In the genomic region with DNA sequence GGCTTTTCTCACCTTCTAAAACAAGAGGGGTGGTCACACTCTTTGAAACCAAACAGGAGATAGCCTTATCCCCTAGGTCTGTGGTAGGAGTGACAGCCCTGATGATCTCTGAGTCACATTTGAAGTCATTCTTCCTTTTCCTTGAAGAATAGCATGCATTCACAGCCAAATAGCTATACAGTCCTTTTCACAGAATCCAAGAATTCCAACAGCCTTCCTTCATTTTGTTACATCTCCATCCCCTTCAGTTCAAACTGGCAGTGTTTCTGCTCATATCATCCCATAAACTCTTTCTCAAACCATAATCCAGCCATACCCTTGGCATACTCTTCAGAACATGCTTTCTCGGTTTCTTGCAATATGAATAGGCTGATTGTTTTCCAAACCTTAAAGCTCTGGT, we compare ENCODE assay signal across 17 cellular contexts. TPM values are rescaled to one million over a fixed set of nuclear protein-coding genes. Genes with fewer than 3 reads are reported as not detected.
DNase-seq lines count a peak whose midpoint lies in the region; FAIRE-seq and TF ChIP-seq lines count a peak whose summit lies in the region.
"Had no signal": no experiment of that assay in that cellular context is flagged by ENCODE, and none has a peak within 500 bp of the region (broad histone marks: within the 10 kb centered on the region; RNA-seq: fewer than 3 reads in every experiment).

No MANE protein-coding gene starts in this region.

- no peaks in the 10 kb centered on the region for H3K9me1 ChIP-seq in keratinocyte (ENCODE audit: control insufficient read depth, extremely low read depth, insufficient read depth, low read length)

- no peak overlapping the region for H3K9ac ChIP-seq in keratinocyte (ENCODE audit: control insufficient read depth, extremely low read depth, insufficient read depth, low read length)
- H3K9ac ChIP-seq: BLaER1 treated with 17β-estradiol and CSF1 and Interleukin-3, amounts not matched to agents 10 nM and 100 nM had no signal

- H3K9me3 ChIP-seq in keratinocyte (ENCODE audit: control insufficient read depth, low read depth, low read length) = no peaks in the 10 kb centered on the region
- H3K9me3 ChIP-seq: HAP-1 had no signal

- in situ Hi-C loops in SK-MEL-5 (cut with HindIII; ENCODE audit: low pct_unique_long_range_greater_than_20kb, low sequenced_read_pairs) = no loop called here

- H3K27me3 Mint-ChIP-seq in nephron progenitor cell (ENCODE audit: low read depth, poor library complexity) = no peaks in the 10 kb centered on the region

- H3K4me3 ChIP-seq in keratinocyte (ENCODE audit: control insufficient read depth in 2 of 3, extremely low read depth in 1 of 3, insufficient read depth in 2 of 3, low read depth in 1 of 3, low read length in 3 of 3) = no peak overlapping the region
- H3K4me3 ChIP-seq: BLaER1 treated with 17β-estradiol and CSF1 and Interleukin-3, amounts not matched to agents 10 nM and 100 nM; HAP-1 had no signal

- no peaks in the 10 kb centered on the region for H3K27me3 ChIP-seq in keratinocyte (ENCODE audit: control insufficient read depth, extremely low read depth, insufficient read depth, low read length)
- H3K27me3 ChIP-seq: BLaER1 treated with 17β-estradiol and CSF1 and Interleukin-3, amounts not matched to agents 10 nM and 100 nM had no signal

- H3K79me2 ChIP-seq in keratinocyte (ENCODE audit: control insufficient read depth, insufficient read depth, low read length) = no peaks in the 10 kb centered on the region

- H2AFZ ChIP-seq in keratinocyte (ENCODE audit: control insufficient read depth, low read length) = no peak overlapping the region

- dilution Hi-C loops in keratinocyte (cut with MboI; ENCODE audit: extremely low pct_ligation_motif_present, low sequenced_read_pairs) = no loop called here

- TF ChIP-seq CTCF in keratinocyte (optimal IDR thresholded peaks at IDR 0.05 in 1 of 3, IDR thresholded peaks at IDR 0.05 in 1 of 3, conservative IDR thresholded peaks at IDR 0.05 in 1 of 3; ENCODE audit: extremely low read depth in 1 of 3, insufficient read depth in 2 of 3, low read length in 3 of 3) = no peak
- TF ChIP-seq CTCF in nephron progenitor cell (IDR thresholded peaks at IDR 0.05) = no peak

- no peak overlapping the region for H3K27ac ChIP-seq in keratinocyte (ENCODE audit: control insufficient read depth, insufficient read depth, low read length)
- H3K27ac ChIP-seq: BLaER1 treated with 17β-estradiol and CSF1 and Interleukin-3, amounts not matched to agents 10 nM and 100 nM had no signal

- H3K36me3 ChIP-seq in keratinocyte (ENCODE audit: control insufficient read depth in 2 of 2, extremely low read depth in 1 of 2, insufficient read depth in 2 of 2, low read length in 2 of 2) = no peaks in the 10 kb centered on the region
- H3K36me3 ChIP-seq: BLaER1 treated with 17β-estradiol and CSF1 and Interleukin-3, amounts not matched to agents 10 nM and 100 nM; HAP-1 had no signal

- no peak overlapping the region for H3K27ac Mint-ChIP-seq in nephron progenitor cell
- H3K27ac Mint-ChIP-seq: CD4-positive, CD25-positive, alpha-beta regulatory T cell had no signal

- peaks cover 12% of the 10 kb centered on the region for H3K36me3 Mint-ChIP-seq in nephron progenitor cell (ENCODE audit: low read depth)
- H3K36me3 Mint-ChIP-seq: CD4-positive, CD25-positive, alpha-beta regulatory T cell had no signal

- no peak overlapping the region for H3K4me2 ChIP-seq in keratinocyte (ENCODE audit: control insufficient read depth, extremely low read depth, insufficient read depth, low read depth, low read length)
- H3K4me2 ChIP-seq: BLaER1 treated with 17β-estradiol and CSF1 and Interleukin-3, amounts not matched to agents 10 nM and 100 nM had no signal

- H3K4me3 Mint-ChIP-seq in nephron progenitor cell = no peak overlapping the region
- H3K4me3 Mint-ChIP-seq: CD4-positive, CD25-positive, alpha-beta regulatory T cell had no signal

- H3K4me1 ChIP-seq in keratinocyte (ENCODE audit: control insufficient read depth, extremely low read depth, insufficient read depth, low read length) = peaks cover 5% of the 10 kb centered on the region

- H3K4me1 Mint-ChIP-seq in nephron progenitor cell = peaks cover 24% of the 10 kb centered on the region
- H3K4me1 Mint-ChIP-seq: CD4-positive, CD25-positive, alpha-beta regulatory T cell had no signal

- DNase-seq in EH (ENCODE audit: low read depth) (peak; percentile 50), SK-MEL-5 (ENCODE audit: low read depth, low spot score) (peak; percentile 68), dermis blood vessel endothelial cell (peak; percentile 19), keratinocyte (ENCODE audit: low read depth, low spot score) (no peak), NCI-H1930 (lab: John Stamatoyannopoulos, UW) (no peak), DMS 273 treated with DMSO at 0.1 percent for 48 hours (lab: John Stamatoyannopoulos, UW) (no peak), nephron progenitor cell (no peak)
- DNase-seq: ACHN; Calu3; CD4-positive, CD25-positive, alpha-beta regulatory T cell; DMS153; DMS79 treated with DMSO at 0.1 percent for 48 hours; GF-D8 had no signal

- no peaks in the 10 kb centered on the region for H4K20me1 ChIP-seq in keratinocyte (ENCODE audit: control insufficient read depth, extremely low read depth, insufficient read depth, low read length)
- H4K20me1 ChIP-seq: BLaER1 treated with 17β-estradiol and CSF1 and Interleukin-3, amounts not matched to agents 10 nM and 100 nM had no signal

- peaks cover 24% of the 10 kb centered on the region for H3K9me3 Mint-ChIP-seq in nephron progenitor cell

- peak; percentile 69 for FAIRE-seq in keratinocyte (lab: Jason Lieb, UNC)
- FAIRE-seq: GM19239, H1 had no signal

RNA-seq across cellular contexts. Expression of gene TMEM184C, which starts 33.3 kb away (rescaled TPM):
- total RNA-seq in SK-MEL-5 (2014; rRNA removed; shearing (Covaris generic)) = 26.3 and 31.0 TPM in 2 replicates
- polyA plus RNA-seq in SK-MEL-5 (2015; cell fraction: cytosol; rRNA removed) = 18.0 and 19.4 TPM in 2 replicates
- polyA plus RNA-seq in SK-MEL-5 (2015; cell fraction: nucleus; rRNA removed) = 7.3 and 7.5 TPM in 2 replicates
- 51.7 and 62.4 TPM in 2 replicates for total RNA-seq in dermis blood vessel endothelial cell
- 18.0 to 32.2 TPM (median 22.1 TPM) in 3 replicates for polyA plus RNA-seq in keratinocyte
- 18.9 TPM for polyA plus RNA-seq in keratinocyte (2011; ENCODE audit: low read depth)
- polyA plus RNA-seq in keratinocyte (2011; cell fraction: cytosol; rRNA removed) = 12.2 and 23.3 TPM in 2 replicates
- 18.8 and 19.0 TPM in 2 replicates for polyA plus RNA-seq in keratinocyte (2011; cell fraction: nucleus; rRNA removed)
- polyA plus RNA-seq in keratinocyte (2012; ENCODE audit: low replicate concordance) = 20.3 and 21.1 TPM in 2 replicates
- 13.5 to 40.8 TPM (median 36.4 TPM) in 3 replicates for polyA minus RNA-seq in keratinocyte
- polyA minus RNA-seq in keratinocyte (2011; cell fraction: cytosol; rRNA and poly(A)+ RNA removed) = 18.0 TPM
- polyA minus RNA-seq in keratinocyte (2011; cell fraction: nucleus; rRNA and poly(A)+ RNA removed) = 19.3 and 37.4 TPM in 2 replicates

Comparison
In these comparisons a context has a peak if more than half of its experiments do, and no peak if none do; other contexts are left out.
1. DNase-seq: peak in EH (single experiment), SK-MEL-5 (single experiment) and dermis blood vessel endothelial cell (single experiment); none in keratinocyte (single experiment), NCI-H1930 (0 of 2), DMS 273 treated with DMSO at 0.1 percent for 48 hours (single experiment) and nephron progenitor cell (single experiment).